Comparison of ENCODE assay signal across 8 cellular contexts in the genomic region with DNA sequence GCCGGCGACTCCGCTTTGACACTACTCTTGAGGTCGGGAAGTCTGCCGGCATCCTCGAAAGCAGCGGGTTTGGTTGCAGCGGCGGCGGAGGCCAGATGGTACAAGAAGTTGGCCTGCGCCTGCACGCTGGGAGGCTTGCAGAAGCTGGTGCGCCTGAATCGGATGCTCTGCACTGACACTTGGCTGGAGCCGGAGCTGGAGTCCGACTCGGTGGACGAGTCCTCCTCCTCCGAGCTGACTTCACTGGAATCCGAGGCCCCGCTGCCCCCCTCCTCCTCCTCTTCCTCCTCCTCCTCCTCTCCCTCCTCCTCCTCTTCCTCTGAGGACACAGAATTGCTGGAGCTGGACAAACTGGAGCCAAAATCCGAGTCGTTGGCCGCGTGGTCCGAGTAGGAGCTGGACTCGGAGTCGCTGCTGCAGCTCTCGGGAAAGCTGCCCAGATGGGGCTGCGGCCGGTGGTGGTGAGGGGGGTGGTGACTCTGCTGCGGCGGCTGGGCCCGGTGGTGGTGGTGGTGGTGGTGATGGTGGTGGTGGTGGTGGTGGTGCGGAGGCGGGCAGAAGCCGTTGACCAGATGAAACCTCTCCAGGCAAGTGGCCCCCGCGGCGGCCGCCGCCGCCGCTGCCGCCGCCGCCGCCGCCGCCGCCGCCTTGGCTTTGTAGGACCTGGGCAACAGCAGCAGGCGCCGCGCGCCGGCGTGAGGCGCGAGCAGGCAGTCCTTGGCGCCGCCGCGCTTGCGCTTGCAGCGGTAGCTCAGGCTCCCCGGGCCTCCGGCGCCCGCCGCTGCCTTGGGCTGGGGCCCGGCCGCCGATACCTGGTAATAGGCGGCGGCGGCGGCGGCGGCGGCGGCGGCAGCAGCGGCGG. TPM values are rescaled to one million over a fixed set of nuclear protein-coding genes. Genes with fewer than 3 reads are reported as not detected.
DNase-seq lines count a peak whose midpoint lies in the region; ATAC-seq and TF ChIP-seq lines count a peak whose summit lies in the region.

No MANE protein-coding gene starts in this region.

- H3K27me3 ChIP-seq in GM23338 (ENCODE audit: insufficient read depth) (peaks cover 67% of the 10 kb centered on the region), tibial artery (peaks cover 0 to 80% of the 10 kb centered on the region in 2 donors)

- peaks cover 5% of the 10 kb centered on the region; the same call in 1 of the 2 replicates for H3K79me2 ChIP-seq in GM23338 (replicated peaks; ENCODE audit: insufficient read depth)

- no peaks in the 10 kb centered on the region for H3K9me3 ChIP-seq in tibial artery

- TF ChIP-seq CTCF in GM12864 (IDR thresholded peaks at IDR 0.05; ENCODE audit: low read depth, low read length, missing control alignments) (no peak), GM23338 (conservative IDR thresholded peaks at IDR 0.05; ENCODE audit: low read depth in 2 of 2) (no peak), epithelial cell of esophagus (IDR thresholded peaks at IDR 0.05; ENCODE audit: insufficient read depth, low read depth, low read length, missing control alignments) (no peak), tibial artery (IDR thresholded peaks at IDR 0.05) (no peak)
- TF ChIP-seq CTCF in activated CD8-positive, alpha-beta T cell treated with anti-CD3 and anti-CD28 coated beads for 36 hours (IDR thresholded peaks at IDR 0.05): no peak

- H3K9me3 Mint-ChIP-seq in GM23338: no peaks in the 10 kb centered on the region; the same call in 2 of the 3 replicates
- H3K9me3 Mint-ChIP-seq in activated CD8-positive, alpha-beta T cell treated with anti-CD3 and anti-CD28 coated beads for 36 hours: no peaks in the 10 kb centered on the region

- H3K4me1 Mint-ChIP-seq in GM23338: peaks cover 80% of the 10 kb centered on the region
- H3K4me1 Mint-ChIP-seq in activated CD8-positive, alpha-beta T cell treated with anti-CD3 and anti-CD28 coated beads for 36 hours (ENCODE audit: low read depth): peaks cover 34% of the 10 kb centered on the region

- peaks cover 47% of the 10 kb centered on the region for H3K27me3 Mint-ChIP-seq in GM23338 (ENCODE audit: insufficient read depth, low read depth, poor library complexity)
- peaks cover 73% of the 10 kb centered on the region for H3K27me3 Mint-ChIP-seq in activated CD8-positive, alpha-beta T cell treated with anti-CD3 and anti-CD28 coated beads for 36 hours

- POLR2A ChIA-PET in activated CD8-positive, alpha-beta T cell treated with anti-CD3 and anti-CD28 coated beads for 36 hours (lab: Charles Lee): interaction anchor here (0.6 kb wide), 1 partner anchor 21 kb away, joined by 3 read pairs; no protein-coding TSS in a partner anchor

- no peak for DNase-seq in GM12864 (ENCODE audit: low read depth)
- DNase-seq in GM23338 (ENCODE audit: low spot score): peak; percentile 83
- peak; percentile 66 to 73 for DNase-seq in Kasumi-1 (lab: John Stamatoyannopoulos, UW)
- peak; percentile 59 for DNase-seq in activated CD8-positive, alpha-beta T cell treated with anti-CD3 and anti-CD28 coated beads for 36 hours
- peak; percentile 80 for DNase-seq in epithelial cell of esophagus (ENCODE audit: low read depth)
- DNase-seq in midbrain (lab: John Stamatoyannopoulos, UW): peak; percentile 71
- peak; percentile 51 to 75 for DNase-seq in tibial artery
- DNase-seq in SKM-1 (lab: John Stamatoyannopoulos, UW; ENCODE audit: unreplicated experiment): no peak

- H3K27ac Mint-ChIP-seq in GM23338: no peak overlapping the region
- H3K27ac Mint-ChIP-seq in activated CD8-positive, alpha-beta T cell treated with anti-CD3 and anti-CD28 coated beads for 36 hours: no peak overlapping the region

- peaks cover 77% of the 10 kb centered on the region for H3K4me1 ChIP-seq in GM23338 (ENCODE audit: insufficient read depth)
- H3K4me1 ChIP-seq in tibial artery: peaks cover 0 to 26% (median 15%) of the 10 kb centered on the region in 4 donors

- H3K27ac ChIP-seq in GM23338 (ENCODE audit: low read depth): no peak overlapping the region
- H3K27ac ChIP-seq in tibial artery: peak overlapping the region in 1 of 2 donors; percentile 18

- ATAC-seq in GM23338: peak; percentile 29
- peak; percentile 66 for ATAC-seq in activated CD8-positive, alpha-beta T cell treated with anti-CD3 and anti-CD28 coated beads for 36 hours

- H3K4me3 ChIP-seq in GM12864 (ENCODE audit: low read depth, low read length) (peak overlapping the region; percentile 58), GM23338 (peak overlapping the region; percentile 63), epithelial cell of esophagus (ENCODE audit: low read length) (peak overlapping the region; percentile 51), tibial artery (peak overlapping the region; percentile 52 to 65)

- no peaks in the 10 kb centered on the region for H3K9me2 ChIP-seq in GM23338 (ENCODE audit: insufficient read depth)

- intact Hi-C loops in activated CD8-positive, alpha-beta T cell treated with anti-CD3 and anti-CD28 coated beads for 36 hours (cut with micrococcal nuclease): no loop called here
- intact Hi-C loops in tibial artery (cut with DNase I; ENCODE audit: low total_unique reads): loop anchor here (10.0 kb wide), 2 partner anchors 728 to 918 kb away; no protein-coding TSS in a partner anchor

- H3K36me3 Mint-ChIP-seq in GM23338 (ENCODE audit: low read depth): no peaks in the 10 kb centered on the region
- H3K36me3 Mint-ChIP-seq in activated CD8-positive, alpha-beta T cell treated with anti-CD3 and anti-CD28 coated beads for 36 hours (ENCODE audit: low read depth): no peaks in the 10 kb centered on the region

- H3K4me2 ChIP-seq in GM23338: peak overlapping the region; percentile 85

- H3F3A ChIP-seq in GM23338 (replicated peaks; ENCODE audit: low read depth): peaks cover 19% of the 10 kb centered on the region

- H4K20me1 ChIP-seq in GM23338 (replicated peaks; ENCODE audit: insufficient read depth): no peaks in the 10 kb centered on the region; the same call in 1 of the 2 replicates

- CTCF ChIA-PET in activated CD8-positive, alpha-beta T cell treated with anti-CD3 and anti-CD28 coated beads for 36 hours (lab: Charles Lee): interaction anchor here (0.9 to 3.3 kb wide), 2 partner anchors 20 to 237 kb away, joined by 3 to 20 read pairs; no protein-coding TSS in a partner anchor

- H2AFZ ChIP-seq in GM23338: no peak overlapping the region

- peak overlapping the region; percentile 89 for H3K4me3 Mint-ChIP-seq in GM23338
- H3K4me3 Mint-ChIP-seq in activated CD8-positive, alpha-beta T cell treated with anti-CD3 and anti-CD28 coated beads for 36 hours: peak overlapping the region; percentile 80

- H3K36me3 ChIP-seq in GM23338 (ENCODE audit: insufficient read depth) (no peaks in the 10 kb centered on the region), tibial artery (no peaks in the 10 kb centered on the region)

TF ChIP-seq in GM23338, 12 proteins besides CTCF, POLR2A, EP300 and RAD21:
- no peak for TF ChIP-seq JUNB (IDR thresholded peaks at IDR 0.05; ENCODE audit: unreplicated experiment)
- peak; percentile 29 for TF ChIP-seq EZH2 (IDR thresholded peaks at IDR 0.05; ENCODE audit: low read depth, unreplicated experiment)

RNA-seq across cellular contexts. Expression of a gene that starts 9.0 kb away (rescaled TPM):
- total RNA-seq in GM23338 (2014; rRNA removed; shearing (Covaris generic)): 2.3 and 3.5 TPM in 2 replicates
- polyA plus RNA-seq in GM23338 (2016; fragmentation: Nextera tagmentation; extraction: Ambion mirVana): 0.94 and 1.5 TPM in 2 replicates
- total RNA-seq in activated CD8-positive, alpha-beta T cell treated with anti-CD3 and anti-CD28 coated beads for 36 hours: under 1 TPM; 0.11 to 0.36 TPM

RNA-seq across cellular contexts. Expression of a gene that starts 17.5 kb away (rescaled TPM):
- total RNA-seq in GM23338 (2014; rRNA removed; shearing (Covaris generic)): 54.1 and 55.4 TPM in 2 replicates
- polyA plus RNA-seq in GM23338 (2016; fragmentation: Nextera tagmentation; extraction: Ambion mirVana): 26.1 and 28.8 TPM in 2 replicates
- 10 to 100 TPM; 33.9 to 36.4 TPM for total RNA-seq in activated CD8-positive, alpha-beta T cell treated with anti-CD3 and anti-CD28 coated beads for 36 hours

Comparison
In these comparisons a context has a peak if more than half of its experiments do, and no peak if none do; other contexts are left out.
1. DNase-seq: peak in GM23338 (single experiment), Kasumi-1 (2 of 2), activated CD8-positive, alpha-beta T cell treated with anti-CD3 and anti-CD28 coated beads for 36 hours (single experiment), epithelial cell of esophagus (single experiment), midbrain (single experiment) and tibial artery (2 of 2); none in GM12864 (single experiment) and SKM-1 (single experiment).
2. Peak in every context shown above with its lines, with median percentiles within 50 percentile points of each other: H3K4me3 ChIP-seq.